9 cellular contexts compared by ENCODE assay signal in genomic region chrX:12567857-12568256, GRCh38.
DNase-seq lines count a peak whose midpoint lies in the region; ATAC-seq and TF ChIP-seq lines count a peak whose summit lies in the region.
"Had no signal": no experiment of that assay in that cellular context is flagged by ENCODE, and none has a peak within 500 bp of the region (broad histone marks: within the 10 kb centered on the region; RNA-seq: fewer than 3 reads in every experiment).

No MANE protein-coding gene starts in this region.

- TF ChIP-seq CTCF in DND-41 (IDR thresholded peaks at IDR 0.05; ENCODE audit: borderline replicate concordance, extremely low read depth, low read length, poor library complexity, severe bottlenecking), result peak; percentile 66

- no peak overlapping the region for H3K4me2 ChIP-seq in DND-41 (ENCODE audit: insufficient read depth, low read length)

- no peak overlapping the region for H3K4me3 ChIP-seq in DND-41 (ENCODE audit: low read depth in 1 of 2, low read length in 2 of 2)

- no peaks in the 10 kb centered on the region for H3K79me2 ChIP-seq in DND-41 (ENCODE audit: insufficient read depth, low read length)

- H3K9me3 ChIP-seq in DND-41 (ENCODE audit: insufficient read depth, low read length, severe bottlenecking), result no peaks in the 10 kb centered on the region

- no peaks in the 10 kb centered on the region for H3K27me3 ChIP-seq in DND-41 (ENCODE audit: insufficient read depth, low read length, poor library complexity)

- DNase-seq in DND-41 (peak; percentile 4), HT-29 (ENCODE audit: low spot score) (peak; percentile 30), astrocyte of the hippocampus (ENCODE audit: low read depth, low spot score) (peak; percentile 24), myocyte (ENCODE audit: low read depth) (peak; percentile 15), activated gamma-delta T cell (lab: John Stamatoyannopoulos, UW) (no peak), NCI-H128 (lab: John Stamatoyannopoulos, UW; ENCODE audit: unreplicated experiment) (no peak)
- DNase-seq: activated CD8-positive, alpha-beta memory T cell treated with anti-CD3 and anti-CD28 coated beads, Interleukin-2, amount 50 U/mL, for 48 hours had no signal

- no peak overlapping the region for H3K9ac ChIP-seq in DND-41 (ENCODE audit: low read depth, low read length)

- no peak overlapping the region for H2AFZ ChIP-seq in DND-41 (ENCODE audit: low read depth, low read length)

- ATAC-seq in DND-41 (ENCODE audit: insufficient read depth, low read depth), result no peak
- no peak for ATAC-seq in GM18511 (IDR thresholded peaks at IDR 0.05; ENCODE audit: unreplicated experiment)
- no peak for ATAC-seq in HG03378 (IDR thresholded peaks at IDR 0.05; ENCODE audit: unreplicated experiment)

- no peak overlapping the region for H3K27ac ChIP-seq in DND-41 (ENCODE audit: low read length)

- no peaks in the 10 kb centered on the region for H4K20me1 ChIP-seq in DND-41 (ENCODE audit: insufficient read depth, low read length)

- H3K4me1 ChIP-seq in DND-41 (ENCODE audit: insufficient read depth, low read length), result no peaks in the 10 kb centered on the region

- H3K36me3 ChIP-seq in DND-41 (ENCODE audit: insufficient read depth, low read length), result no peaks in the 10 kb centered on the region

Comparison
In these comparisons a context has a peak if more than half of its experiments do, and no peak if none do; other contexts are left out.
1. DNase-seq: peak in DND-41 (single experiment), HT-29 (single experiment), astrocyte of the hippocampus (single experiment) and myocyte (single experiment); none in activated gamma-delta T cell (single experiment) and NCI-H128 (single experiment).